7 cellular contexts compared by ENCODE assay signal in the genomic region with DNA sequence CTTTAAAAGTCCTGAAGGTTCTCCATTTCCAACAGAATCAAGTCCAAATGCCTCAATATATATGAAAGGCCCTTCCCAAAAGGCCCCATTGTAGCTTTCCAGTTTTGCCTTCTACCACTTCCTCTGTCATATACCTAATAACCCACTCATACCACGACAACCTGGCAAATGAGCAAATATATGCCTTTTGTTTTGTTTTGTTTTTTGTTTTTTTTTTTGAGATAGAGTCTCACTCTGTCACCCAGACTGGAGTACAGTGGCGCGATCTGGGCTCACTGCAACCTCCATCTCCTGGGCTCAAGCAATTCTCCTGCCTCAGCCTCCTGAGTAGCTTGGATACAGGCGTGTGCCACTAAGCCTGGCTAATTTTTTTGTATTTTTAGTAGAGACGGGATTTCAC.
DNase-seq lines count a peak whose midpoint lies in the region; ATAC-seq and TF ChIP-seq lines count a peak whose summit lies in the region.
"Not testable (repeated sequence)": the region's sequence is repeated elsewhere in the genome, so short reads cannot be mapped to it uniquely, and the experiment has no call there.

No MANE protein-coding gene starts in this region.

- not testable (repeated sequence) for H3K9me2 ChIP-seq in MM.1S (replicated peaks; ENCODE audit: insufficient read depth, low read length)

- not testable (repeated sequence) for H3K9me3 ChIP-seq in MM.1S (replicated peaks; ENCODE audit: insufficient read depth, low read length)

- not testable (repeated sequence) for H3K4me3 ChIP-seq in MM.1S (ENCODE audit: low read length)

- not testable (repeated sequence) for H3K9me3 Mint-ChIP-seq in activated naive CD8-positive, alpha-beta T cell treated with anti-CD3 and anti-CD28 coated beads, Interleukin-2, amount 50 U/mL, for 24 hours

- H3K9ac ChIP-seq in MM.1S (ENCODE audit: low read length), result not testable (repeated sequence)

- H3F3A ChIP-seq in MM.1S (ENCODE audit: insufficient read depth, low read length), result not testable (repeated sequence)

- not testable (repeated sequence) for DNase-seq in MM.1S; activated naive CD8-positive, alpha-beta T cell treated with anti-CD3 and anti-CD28 coated beads, Interleukin-2, amount 50 U/mL, for 24 hours

- H3K4me1 Mint-ChIP-seq in activated naive CD8-positive, alpha-beta T cell treated with anti-CD3 and anti-CD28 coated beads, Interleukin-2, amount 50 U/mL, for 24 hours, result not testable (repeated sequence)

- peaks cover 17% of the 10 kb centered on the region for H3K4me1 ChIP-seq in MM.1S (ENCODE audit: low read length)

- not testable (repeated sequence) for TF ChIP-seq CTCF in MM.1S (IDR thresholded peaks at IDR 0.05; ENCODE audit: low read length)

- H3K27me3 Mint-ChIP-seq in activated naive CD8-positive, alpha-beta T cell treated with anti-CD3 and anti-CD28 coated beads, Interleukin-2, amount 50 U/mL, for 24 hours, result not testable (repeated sequence)

- ATAC-seq in GM18502 (IDR thresholded peaks at IDR 0.05; ENCODE audit: poor library complexity, unreplicated experiment) (peak; percentile 32), GM19023 (IDR thresholded peaks at IDR 0.05; ENCODE audit: unreplicated experiment) (peak; percentile 28), GM19467 (IDR thresholded peaks at IDR 0.05; ENCODE audit: unreplicated experiment) (peak; percentile 9), HG02759 (IDR thresholded peaks at IDR 0.05; ENCODE audit: unreplicated experiment) (peak; percentile 44), HG03139 (IDR thresholded peaks at IDR 0.05; ENCODE audit: unreplicated experiment) (peak; percentile 21)
- not testable (repeated sequence) for ATAC-seq in activated naive CD8-positive, alpha-beta T cell treated with anti-CD3 and anti-CD28 coated beads, Interleukin-2, amount 50 U/mL, for 24 hours

- not testable (repeated sequence) for H3K27me3 ChIP-seq in MM.1S (replicated peaks; ENCODE audit: insufficient read depth, low read length)

- H3K79me2 ChIP-seq in MM.1S (ENCODE audit: low read length), result not testable (repeated sequence)

- peak overlapping the region; percentile 7; the same call in 1 of the 2 replicates for H3K4me2 ChIP-seq in MM.1S (ENCODE audit: low read depth, low read length)

- not testable (repeated sequence) for H3K36me3 Mint-ChIP-seq in activated naive CD8-positive, alpha-beta T cell treated with anti-CD3 and anti-CD28 coated beads, Interleukin-2, amount 50 U/mL, for 24 hours (ENCODE audit: low read depth)

- H3K27ac ChIP-seq in MM.1S (ENCODE audit: low read length), result peak overlapping the region; percentile 33; the same call in 1 of the 2 replicates

- not testable (repeated sequence) for H3K4me3 Mint-ChIP-seq in activated naive CD8-positive, alpha-beta T cell treated with anti-CD3 and anti-CD28 coated beads, Interleukin-2, amount 50 U/mL, for 24 hours

- not testable (repeated sequence) for H2AFZ ChIP-seq in MM.1S (ENCODE audit: low read length)

- H3K27ac Mint-ChIP-seq in activated naive CD8-positive, alpha-beta T cell treated with anti-CD3 and anti-CD28 coated beads, Interleukin-2, amount 50 U/mL, for 24 hours, result peak overlapping the region; percentile 17

- not testable (repeated sequence) for H3K36me3 ChIP-seq in MM.1S (replicated peaks; ENCODE audit: insufficient read depth, low read length)

- H4K20me1 ChIP-seq in MM.1S (ENCODE audit: insufficient read depth, low read length), result not testable (repeated sequence)
